In genomic region chr5:54173251-54173650, GRCh38 we compare ENCODE assay signal across 21 cellular contexts.
"Had no signal": no experiment of that assay in that cellular context is flagged by ENCODE, and none has a peak within 500 bp of the region (broad histone marks: within the 10 kb centered on the region; RNA-seq: fewer than 3 reads in every experiment).

No MANE protein-coding gene starts in this region.

- H3K27me3 ChIP-seq: esophagus muscularis mucosa, hepatocyte, right atrium auricular region, sigmoid colon, stomach, transverse colon had no signal

- FAIRE-seq: kidney had no signal

- ATAC-seq: effector memory CD8-positive, alpha-beta T cell; left cardiac atrium; lower lobe of right lung; natural killer cell had no signal

- H3K36me3 ChIP-seq: lower lobe of right lung, sigmoid colon, thoracic aorta, transverse colon had no signal

- H3K4me2 ChIP-seq: hepatocyte had no signal

- H3K27ac ChIP-seq: epithelial cell of prostate, esophagus muscularis mucosa, hepatocyte, left ventricle myocardium inferior, lower lobe of right lung, right atrium auricular region, sigmoid colon, skin epidermis, stomach, thoracic aorta, transverse colon had no signal

- H2AFZ ChIP-seq: hepatocyte had no signal

- DNase-seq: effector memory CD8-positive, alpha-beta T cell; head of caudate nucleus; kidney; left cardiac atrium; left ventricle myocardium inferior; lower lobe of right lung; natural killer cell; posterior cingulate gyrus; sigmoid colon; stimulated activated CD4-positive, alpha-beta T cell treated with anti-CD3 and anti-CD28 coated beads, Interleukin-2, amount 100 ng/mL, for 24 hours; stimulated activated CD4-positive, alpha-beta T cell treated with anti-CD3 and anti-CD28 coated beads, Interleukin-4, amount 100 ng/mL, for 4 hours; stimulated activated naive CD4-positive, alpha-beta T cell; stomach; substantia nigra; transverse colon had no signal

- H3K9me3 ChIP-seq: esophagus muscularis mucosa, lower lobe of right lung, right atrium auricular region, sigmoid colon, stomach, thoracic aorta, transverse colon had no signal

- H3K4me3 ChIP-seq: esophagus muscularis mucosa, hepatocyte, left ventricle myocardium inferior, lower lobe of right lung, right atrium auricular region, sigmoid colon, skin epidermis, stomach, thoracic aorta, transverse colon had no signal

- H3K4me1 ChIP-seq: right atrium auricular region, sigmoid colon had no signal
